Comparison of ENCODE assay signal across 9 cellular contexts in the genomic region with DNA sequence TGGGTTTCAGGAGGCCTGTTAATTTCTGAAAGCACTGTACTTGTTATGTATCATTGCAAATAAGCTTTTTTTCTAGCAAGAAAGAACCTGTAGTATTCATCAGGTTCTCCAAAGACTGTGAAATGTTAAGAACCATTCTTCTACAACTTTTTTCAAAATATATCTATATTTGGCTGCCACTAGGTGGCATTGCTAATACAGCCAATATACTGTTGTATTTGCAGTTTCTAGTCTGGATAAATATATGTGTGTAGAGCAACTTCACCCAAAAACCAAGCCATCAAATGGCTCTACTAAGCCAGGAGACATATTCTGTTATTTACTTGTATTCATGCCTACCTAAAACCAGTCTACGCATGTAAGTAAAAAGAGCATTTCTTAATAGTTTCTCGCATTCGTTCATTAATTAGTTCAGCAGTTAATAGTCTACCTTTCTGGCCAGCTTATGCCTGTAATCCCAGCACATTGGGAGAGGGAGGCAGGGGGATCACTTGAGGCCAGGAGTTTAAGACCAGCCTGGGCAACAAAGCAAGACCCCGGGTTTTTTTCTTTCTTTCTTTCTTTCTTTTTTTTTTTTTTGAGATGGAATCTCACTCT. TPM values are rescaled to one million over a fixed set of nuclear protein-coding genes. Genes with fewer than 3 reads are reported as not detected.
A peak's percentile ranks its signal among the peaks of the same experiment; 100 is the strongest.
DNase-seq lines count a peak whose midpoint lies in the region; ATAC-seq and TF ChIP-seq lines count a peak whose summit lies in the region.
"Had no signal": no experiment of that assay in that cellular context is flagged by ENCODE, and none has a peak within 500 bp of the region (broad histone marks: within the 10 kb centered on the region; RNA-seq: fewer than 3 reads in every experiment).

No MANE protein-coding gene starts in this region.

- no peaks in the 10 kb centered on the region for H3K4me1 ChIP-seq in GM23338 (ENCODE audit: insufficient read depth)
- no peaks in the 10 kb centered on the region for H3K4me1 ChIP-seq in PC-3 (ENCODE audit: insufficient read depth, low read length)
- no peaks in the 10 kb centered on the region for H3K4me1 ChIP-seq in naive thymus-derived CD4-positive, alpha-beta T cell (ENCODE audit: control insufficient read depth in 2 of 2, insufficient read depth in 2 of 2, low read length in 2 of 2)

- intact Hi-C loops in CD14-positive monocyte (cut with micrococcal nuclease): no loop called here
- intact Hi-C loops in PC-3 (cut with micrococcal nuclease): loop anchor here (1.0 kb wide), 1 partner anchor 112 kb away; no protein-coding TSS in a partner anchor
- intact Hi-C loops in naive thymus-derived CD4-positive, alpha-beta T cell (cut with micrococcal nuclease): loop anchor here in 1 of 2 donors (5.0 kb wide), 1 partner anchor 290 kb away; no protein-coding TSS in a partner anchor

- no peak; the same call in 1 of the 3 replicates for ATAC-seq in GM23338
- peak; percentile 82 for ATAC-seq in PC-3
- peak; percentile 41 for ATAC-seq in effector memory CD8-positive, alpha-beta T cell (replicated peaks)
- peak; percentile 53 for ATAC-seq in naive thymus-derived CD4-positive, alpha-beta T cell
- ATAC-seq in GM19328 (IDR thresholded peaks at IDR 0.05; ENCODE audit: unreplicated experiment): no peak

- H3K4me3 ChIP-seq in GM23338 (no peak overlapping the region), PC-3 (ENCODE audit: low read length) (no peak overlapping the region)
- no peak overlapping the region for H3K4me3 ChIP-seq in naive thymus-derived CD4-positive, alpha-beta T cell (ENCODE audit: low read length)

- H3K27ac Mint-ChIP-seq in CD14-positive monocyte (peak overlapping the region in 4 of 7 donors; percentile 30 to 80 (median 60)), GM23338 (no peak overlapping the region)
- H3K27ac Mint-ChIP-seq in effector memory CD8-positive, alpha-beta T cell: no peak overlapping the region
- H3K27ac Mint-ChIP-seq in naive thymus-derived CD4-positive, alpha-beta T cell: peak overlapping the region in 3 of 9 donors; percentile 18 to 65 (median 25)
- H3K27ac Mint-ChIP-seq: IgD-negative memory B cell had no signal

- H2AFZ ChIP-seq in GM23338: no peak overlapping the region
- no peak overlapping the region for H2AFZ ChIP-seq in PC-3 (ENCODE audit: low read length)

- H3K4me2 ChIP-seq in GM23338 (no peak overlapping the region), PC-3 (ENCODE audit: low read length) (no peak overlapping the region)

- H3K9me3 ChIP-seq in PC-3 (ENCODE audit: low read length): no peaks in the 10 kb centered on the region
- H3K9me3 ChIP-seq in naive thymus-derived CD4-positive, alpha-beta T cell (ENCODE audit: control insufficient read depth in 2 of 3, low read length in 3 of 3): no peaks in the 10 kb centered on the region

- H3K27me3 ChIP-seq in GM23338 (ENCODE audit: insufficient read depth) (no peaks in the 10 kb centered on the region), PC-3 (ENCODE audit: low read length) (no peaks in the 10 kb centered on the region)
- H3K27me3 ChIP-seq in naive thymus-derived CD4-positive, alpha-beta T cell (ENCODE audit: control insufficient read depth in 2 of 2, insufficient read depth in 2 of 2, low read length in 2 of 2): no peaks in the 10 kb centered on the region

- H3K27ac ChIP-seq in GM23338 (ENCODE audit: low read depth) (peak overlapping the region; percentile 14; the same call in 1 of the 2 replicates), PC-3 (ENCODE audit: low read length) (no peak overlapping the region)
- H3K27ac ChIP-seq in naive thymus-derived CD4-positive, alpha-beta T cell (ENCODE audit: low read depth, low read length): no peak overlapping the region

- DNase-seq in CD14-positive monocyte (ENCODE audit: low spot score) (no peak), GM23338 (ENCODE audit: low spot score) (peak; percentile 59), PC-3 (peak; percentile 77), COR-L47 (lab: John Stamatoyannopoulos, UW) (no peak), amygdala (lab: John Stamatoyannopoulos, UW) (no peak)
- DNase-seq in effector memory CD8-positive, alpha-beta T cell: no peak
- peak in 5 of 9 donors; percentile 9 to 38 (median 15) for DNase-seq in naive thymus-derived CD4-positive, alpha-beta T cell

- no TSS peak for BruUV-seq in PC-3 (replicated peaks; lab: Mats Ljungman, UMichigan)

- TF ChIP-seq CTCF in CD14-positive monocyte (IDR thresholded peaks at IDR 0.05): peak; percentile 72
- TF ChIP-seq CTCF in GM23338 (conservative IDR thresholded peaks at IDR 0.05; ENCODE audit: low read depth in 2 of 2): peak; percentile 54 to 81
- peak; percentile 94 for TF ChIP-seq CTCF in PC-3 (conservative IDR thresholded peaks at IDR 0.05; ENCODE audit: low read depth, low read length)

- H3K9me2 ChIP-seq in GM23338 (ENCODE audit: insufficient read depth): no peaks in the 10 kb centered on the region
- H3K9me2 ChIP-seq in PC-3 (replicated peaks; ENCODE audit: low read length): no peaks in the 10 kb centered on the region

- no peak overlapping the region for H3K4me3 Mint-ChIP-seq in CD14-positive monocyte
- H3K4me3 Mint-ChIP-seq in GM23338: no peak overlapping the region
- no peak overlapping the region for H3K4me3 Mint-ChIP-seq in effector memory CD8-positive, alpha-beta T cell
- no peak overlapping the region for H3K4me3 Mint-ChIP-seq in naive thymus-derived CD4-positive, alpha-beta T cell

- H3K36me3 Mint-ChIP-seq in CD14-positive monocyte: peaks cover 32 to 64% of the 10 kb centered on the region in 2 donors
- H3K36me3 Mint-ChIP-seq in GM23338 (ENCODE audit: low read depth): peaks cover 18% of the 10 kb centered on the region
- H3K36me3 Mint-ChIP-seq in effector memory CD8-positive, alpha-beta T cell (ENCODE audit: insufficient read depth): no peaks in the 10 kb centered on the region
- peaks cover 3 to 16% (median 16%) of the 10 kb centered on the region in 5 donors for H3K36me3 Mint-ChIP-seq in naive thymus-derived CD4-positive, alpha-beta T cell

- CTCF ChIA-PET in PC-3 (lab: Charles Lee): interaction anchor here (0.5 to 2.0 kb wide), 4 partner anchors 22 to 122 kb away, joined by 3 to 11 read pairs (median 4); no protein-coding TSS in a partner anchor
- CTCF ChIA-PET in naive thymus-derived CD4-positive, alpha-beta T cell (lab: Charles Lee): interaction anchor here (0.6 to 1.4 kb wide), 3 partner anchors 10 to 225 kb away, joined by 3 to 4 read pairs (median 3); no protein-coding TSS in a partner anchor

- peaks cover 12% of the 10 kb centered on the region for H3K4me1 Mint-ChIP-seq in CD14-positive monocyte
- no peaks in the 10 kb centered on the region for H3K4me1 Mint-ChIP-seq in GM23338
- peaks cover 0 to 3% of the 10 kb centered on the region in 2 donors for H3K4me1 Mint-ChIP-seq in effector memory CD8-positive, alpha-beta T cell (ENCODE audit: low read depth in 2 of 2)
- H3K4me1 Mint-ChIP-seq in naive thymus-derived CD4-positive, alpha-beta T cell: peaks cover 0 to 20% (median 0%) of the 10 kb centered on the region in 7 donors

- H3K9me3 Mint-ChIP-seq in CD14-positive monocyte (peaks cover 0 to 4% (median 0%) of the 10 kb centered on the region in 7 donors), GM23338 (peaks cover 11% of the 10 kb centered on the region)
- no peaks in the 10 kb centered on the region for H3K9me3 Mint-ChIP-seq in effector memory CD8-positive, alpha-beta T cell
- H3K9me3 Mint-ChIP-seq in naive thymus-derived CD4-positive, alpha-beta T cell: peaks cover 0 to 7% (median 0%) of the 10 kb centered on the region in 11 donors

- H4K20me1 ChIP-seq in GM23338 (replicated peaks; ENCODE audit: insufficient read depth) (no peaks in the 10 kb centered on the region), PC-3 (ENCODE audit: low read length) (no peaks in the 10 kb centered on the region)

- H3K36me3 ChIP-seq in GM23338 (ENCODE audit: insufficient read depth): peaks cover 4% of the 10 kb centered on the region; the same call in 1 of the 2 replicates
- H3K36me3 ChIP-seq in PC-3 (ENCODE audit: low read depth, low read length): no peaks in the 10 kb centered on the region; the same call in 1 of the 2 replicates
- H3K36me3 ChIP-seq in naive thymus-derived CD4-positive, alpha-beta T cell (ENCODE audit: control insufficient read depth in 2 of 3, insufficient read depth in 3 of 3, low read length in 3 of 3): peaks cover 0 to 11% (median 0%) of the 10 kb centered on the region in 3 experiments

- peaks cover 0 to 2% (median 1%) of the 10 kb centered on the region in 3 donors for H3K27me3 Mint-ChIP-seq in CD14-positive monocyte (ENCODE audit: low read depth in 3 of 3)
- peaks cover 1% of the 10 kb centered on the region for H3K27me3 Mint-ChIP-seq in GM23338 (ENCODE audit: insufficient read depth, low read depth, poor library complexity)
- no peaks in the 10 kb centered on the region for H3K27me3 Mint-ChIP-seq in effector memory CD8-positive, alpha-beta T cell
- no peaks in the 10 kb centered on the region for H3K27me3 Mint-ChIP-seq in naive thymus-derived CD4-positive, alpha-beta T cell
- H3K27me3 Mint-ChIP-seq: IgD-negative memory B cell had no signal

- POLR2A ChIA-PET in PC-3 (lab: Charles Lee; ENCODE audit: unreplicated experiment): interaction anchor here (0.6 kb wide), 1 partner anchor 97 kb away, joined by 5 read pairs; no protein-coding TSS in a partner anchor
- POLR2A ChIA-PET in naive thymus-derived CD4-positive, alpha-beta T cell (lab: Charles Lee): no interaction called here

- H3K79me2 ChIP-seq in GM23338 (replicated peaks; ENCODE audit: insufficient read depth) (no peaks in the 10 kb centered on the region), PC-3 (ENCODE audit: low read length) (no peaks in the 10 kb centered on the region)

- H3F3A ChIP-seq in GM23338 (replicated peaks; ENCODE audit: low read depth) (no peaks in the 10 kb centered on the region), PC-3 (ENCODE audit: low read length, unreplicated experiment) (peaks cover 4% of the 10 kb centered on the region)

- no peak overlapping the region for H3K9ac ChIP-seq in PC-3 (ENCODE audit: low read length)

TF ChIP-seq in GM23338, 12 proteins besides CTCF, POLR2A, EP300 and RAD21 (continues in another document):
- TF ChIP-seq ZNF331 (CRISPR knock-in tag; IDR thresholded peaks at IDR 0.05; ENCODE audit: low read depth): no peak

RNA-seq across cellular contexts. Expression of a gene that starts 39.5 kb away (rescaled TPM):
- polyA plus RNA-seq in CD14-positive monocyte (100 to 1,000 TPM; 386 to 511 TPM), GM23338 (2016; fragmentation: Nextera tagmentation; extraction: Ambion mirVana) (63.1 and 70.1 TPM in 2 replicates)
- 112 and 137 TPM in 2 replicates for total RNA-seq in GM23338 (2014; rRNA removed; shearing (Covaris generic))
- 237 and 277 TPM in 2 replicates for total RNA-seq in PC-3 (2014; rRNA removed)
- 100 to 1,000 TPM in 2 of 5 experiments, 10 to 100 TPM in 3; 70.3 to 370 (median 82.5) TPM for total RNA-seq in naive thymus-derived CD4-positive, alpha-beta T cell
- 10 to 100 TPM; 42.0 to 48.4 TPM for polyA plus RNA-seq in naive thymus-derived CD4-positive, alpha-beta T cell

RNA-seq across cellular contexts. Expression of a gene that starts 39.7 kb away (rescaled TPM):
- 10 to 100 TPM; 26.0 to 27.0 TPM for polyA plus RNA-seq in CD14-positive monocyte
- total RNA-seq in GM23338 (2014; rRNA removed; shearing (Covaris generic)): 26.6 and 32.7 TPM in 2 replicates
- 70.7 and 85.2 TPM in 2 replicates for polyA plus RNA-seq in GM23338 (2016; fragmentation: Nextera tagmentation; extraction: Ambion mirVana)
- 69.8 and 82.1 TPM in 2 replicates for total RNA-seq in PC-3 (2014; rRNA removed)
- total RNA-seq in naive thymus-derived CD4-positive, alpha-beta T cell: 10 to 100 TPM in 3 of 5 experiments, 1 to 10 TPM in 2; 6.1 to 24.1 (median 15.0) TPM
- 10 to 100 TPM; 17.9 to 25.1 TPM for polyA plus RNA-seq in naive thymus-derived CD4-positive, alpha-beta T cell

Comparison
In these comparisons a context has a peak if more than half of its experiments do, and no peak if none do; other contexts are left out.
1. DNase-seq: peak in GM23338 (single experiment), PC-3 (single experiment) and naive thymus-derived CD4-positive, alpha-beta T cell (5 of 9); none in CD14-positive monocyte (single experiment), effector memory CD8-positive, alpha-beta T cell (0 of 3), COR-L47 (single experiment) and amygdala (0 of 56).
2. H3K27ac Mint-ChIP-seq: peak in CD14-positive monocyte (4 of 7); none in GM23338 (single experiment) and effector memory CD8-positive, alpha-beta T cell (0 of 2).
3. ATAC-seq: peak in PC-3 (single experiment), effector memory CD8-positive, alpha-beta T cell (single experiment) and naive thymus-derived CD4-positive, alpha-beta T cell (single experiment); none in GM23338 (single experiment) and GM19328 (single experiment).
4. Peak in every context shown above with its lines, with median percentiles within 50 percentile points of each other: CTCF ChIP-seq.